ENCODE assay signal across 8 cellular contexts in genomic region chr6:68634503-68635411, GRCh38. TPM values are rescaled to one million over a fixed set of nuclear protein-coding genes. Genes with fewer than 3 reads are reported as not detected.
A peak's percentile ranks its signal among the peaks of the same experiment; 100 is the strongest.
DNase-seq lines count a peak whose midpoint lies in the region; ATAC-seq and FAIRE-seq lines count a peak whose summit lies in the region.

ADGRB3 (plus strand) TSS chr6:68635282; CDS start chr6:68638676, 3,394 bp downstream.

- WGBS in aorta, 2 donors = 0 to 1% methylated on average over 68 to 92 of the region's 92 CpGs

- peak within 1 kb of the TSS; percentile 75 for H3K4me3 Mint-ChIP-seq in activated naive CD4-positive, alpha-beta T cell treated with anti-CD3 and anti-CD28 coated beads, Interleukin-2, amount 50 U/mL, for 24 hours
- H3K4me3 Mint-ChIP-seq in natural killer cell treated with Interleukin-12 subunit alpha and Interleukin-12 subunit beta and Interleukin-15 and Interleukin-18, amount 100 ng/mL, for 72 hours = peak within 1 kb of the TSS; percentile 65

- H3K4me1 ChIP-seq in HUES48 (ENCODE audit: control insufficient read depth, insufficient read depth, low read length) (peaks cover 23% of the 10 kb centered on the region), aorta (ENCODE audit: control insufficient read depth in 1 of 2, insufficient read depth in 2 of 2, low read length in 2 of 2) (no peaks in the 10 kb centered on the region)

- intact Hi-C loops in aorta (cut with DNase I) = loop anchor here in 1 of 2 donors (5.0 kb wide), 1 partner anchor 333 kb away; no protein-coding TSS in a partner anchor

- H3K36me3 ChIP-seq in HUES48 (ENCODE audit: control insufficient read depth, insufficient read depth, low read length) (no peaks in the 10 kb centered on the region), aorta (ENCODE audit: control insufficient read depth in 1 of 2, insufficient read depth in 2 of 2, low read length in 1 of 2) (no peaks in the 10 kb centered on the region)

- H3K27me3 ChIP-seq in HUES48 (ENCODE audit: control insufficient read depth, insufficient read depth, low read length) = peaks cover 67% of the 10 kb centered on the region
- no peaks in the 10 kb centered on the region for H3K27me3 ChIP-seq in aorta (ENCODE audit: control insufficient read depth in 1 of 2, insufficient read depth in 2 of 2, low read length in 1 of 2)

- ATAC-seq in GM21526 (IDR thresholded peaks at IDR 0.05; ENCODE audit: low FRiP score, unreplicated experiment) (peak; percentile 79), aorta (ENCODE audit: low FRiP score) (peak; percentile 94)
- ATAC-seq in natural killer cell treated with Interleukin-12 subunit alpha and Interleukin-12 subunit beta and Interleukin-15 and Interleukin-18, amount 100 ng/mL, for 72 hours = peak; percentile 65 to 82

- peaks cover 47% of the 10 kb centered on the region for H3K27me3 Mint-ChIP-seq in activated naive CD4-positive, alpha-beta T cell treated with anti-CD3 and anti-CD28 coated beads, Interleukin-2, amount 50 U/mL, for 24 hours
- H3K27me3 Mint-ChIP-seq in natural killer cell treated with Interleukin-12 subunit alpha and Interleukin-12 subunit beta and Interleukin-15 and Interleukin-18, amount 100 ng/mL, for 72 hours = peaks cover 26 to 37% of the 10 kb centered on the region in 2 donors

- no peaks in the 10 kb centered on the region for H3K9me3 ChIP-seq in HUES48 (ENCODE audit: control insufficient read depth, insufficient read depth, low read length)
- no peaks in the 10 kb centered on the region for H3K9me3 ChIP-seq in aorta (ENCODE audit: control insufficient read depth, low read length)

- H3K27ac ChIP-seq in HUES48 (ENCODE audit: low read depth, low read length) = peak within 1 kb of the TSS; percentile 38
- no peak within 1 kb of the TSS for H3K27ac ChIP-seq in aorta (ENCODE audit: low read depth in 1 of 2, low read length in 2 of 2)

- no peaks in the 10 kb centered on the region for H3K9me3 Mint-ChIP-seq in activated naive CD4-positive, alpha-beta T cell treated with anti-CD3 and anti-CD28 coated beads, Interleukin-2, amount 50 U/mL, for 24 hours
- peaks cover 8% of the 10 kb centered on the region for H3K9me3 Mint-ChIP-seq in natural killer cell treated with Interleukin-12 subunit alpha and Interleukin-12 subunit beta and Interleukin-15 and Interleukin-18, amount 100 ng/mL, for 72 hours

- H3K36me3 Mint-ChIP-seq in activated naive CD4-positive, alpha-beta T cell treated with anti-CD3 and anti-CD28 coated beads, Interleukin-2, amount 50 U/mL, for 24 hours = no peaks in the 10 kb centered on the region
- peaks cover 5% of the 10 kb centered on the region for H3K36me3 Mint-ChIP-seq in natural killer cell treated with Interleukin-12 subunit alpha and Interleukin-12 subunit beta and Interleukin-15 and Interleukin-18, amount 100 ng/mL, for 72 hours

- H3K4me3 ChIP-seq in HUES48 (ENCODE audit: low read depth, low read length) (peak within 1 kb of the TSS; percentile 89), aorta (ENCODE audit: low read length in 2 of 2) (peak within 1 kb of the TSS; percentile 59 to 84)

- H3K4me1 Mint-ChIP-seq in activated naive CD4-positive, alpha-beta T cell treated with anti-CD3 and anti-CD28 coated beads, Interleukin-2, amount 50 U/mL, for 24 hours = peaks cover 29% of the 10 kb centered on the region
- peaks cover 12 to 14% of the 10 kb centered on the region in 2 donors for H3K4me1 Mint-ChIP-seq in natural killer cell treated with Interleukin-12 subunit alpha and Interleukin-12 subunit beta and Interleukin-15 and Interleukin-18, amount 100 ng/mL, for 72 hours (ENCODE audit: low read depth in 2 of 2)

- peak within 1 kb of the TSS; percentile 57 for H3K9ac ChIP-seq in HUES48 (ENCODE audit: low read depth, low read length)

- DNase-seq in DMS53 (lab: John Stamatoyannopoulos, UW) (peak; percentile 99), NOMO-1 treated with DMSO at 0.1 percent for 48 hours (lab: John Stamatoyannopoulos, UW; ENCODE audit: unreplicated experiment) (peak; percentile 42), frontal cortex (ENCODE audit: low spot score in 2 of 2) (peak; percentile 77 to 86), aorta (peak; percentile 80 to 94)
- no peak for DNase-seq in natural killer cell treated with Interleukin-12 subunit alpha and Interleukin-12 subunit beta and Interleukin-15 and Interleukin-18, amount 100 ng/mL, for 72 hours (ENCODE audit: low spot score)

- no peak within 1 kb of the TSS for H3K27ac Mint-ChIP-seq in activated naive CD4-positive, alpha-beta T cell treated with anti-CD3 and anti-CD28 coated beads, Interleukin-2, amount 50 U/mL, for 24 hours
- no peak within 1 kb of the TSS for H3K27ac Mint-ChIP-seq in natural killer cell treated with Interleukin-12 subunit alpha and Interleukin-12 subunit beta and Interleukin-15 and Interleukin-18, amount 100 ng/mL, for 72 hours

- no peak for FAIRE-seq in frontal cortex (lab: Jason Lieb, UNC)

RNA-seq across cellular contexts. Expression of gene ADGRB3, which starts in this region (rescaled TPM):
- total RNA-seq in frontal cortex = 158 TPM
- not detected for total RNA-seq in natural killer cell treated with Interleukin-12 subunit alpha and Interleukin-12 subunit beta and Interleukin-15 and Interleukin-18, amount 100 ng/mL, for 72 hours
- total RNA-seq in aorta = 1 to 10 TPM; 5.4 to 6.1 TPM
- 1 to 10 TPM in 1 of 2 donors, not detected in 1; 1.8 TPM for polyA plus RNA-seq in aorta

Comparison
In these comparisons a context has a peak if more than half of its experiments do, and no peak if none do; other contexts are left out.
1. RNA of gene ADGRB3 (total RNA-seq): 158 TPM in frontal cortex (single experiment); 5.4 to 6.1 TPM in aorta and not detected in natural killer cell treated with Interleukin-12 subunit alpha and Interleukin-12 subunit beta and Interleukin-15 and Interleukin-18, amount 100 ng/mL, for 72 hours; every median in the first group is over 10 times any median in the second.
2. Peak in ATAC-seq in natural killer cell treated with Interleukin-12 subunit alpha and Interleukin-12 subunit beta and Interleukin-15 and Interleukin-18, amount 100 ng/mL, for 72 hours; RNA of the gene not detected or under 1 TPM.
3. Peak in every context shown above with its lines, with median percentiles within 50 percentile points of each other: ATAC-seq.